ENCODE assay signal across 28 cellular contexts in genomic region chr7:122257056-122257455, GRCh38. TPM values are rescaled to one million over a fixed set of nuclear protein-coding genes. Genes with fewer than 3 reads are reported as not detected.
A peak's percentile ranks its signal among the peaks of the same experiment; 100 is the strongest.
DNase-seq lines count a peak whose midpoint lies in the region; ATAC-seq and TF ChIP-seq lines count a peak whose summit lies in the region.
"Had no signal": no experiment of that assay in that cellular context is flagged by ENCODE, and none has a peak within 500 bp of the region (broad histone marks: within the 10 kb centered on the region; RNA-seq: fewer than 3 reads in every experiment).

No MANE protein-coding gene starts in this region.

- H4K8ac ChIP-seq in trophoblast cell (ENCODE audit: low read depth, low read length), result no peak overlapping the region

- peaks cover 2% of the 10 kb centered on the region for H3K9me3 Mint-ChIP-seq in activated naive CD8-positive, alpha-beta T cell treated with anti-CD3 and anti-CD28 coated beads for 36 hours

- no peak overlapping the region for H3K18ac ChIP-seq in trophoblast cell (ENCODE audit: low read length)

- H3K27ac ChIP-seq in RWPE2 (ENCODE audit: poor library complexity, severe bottlenecking) (no peak overlapping the region), trophoblast cell (ENCODE audit: low read depth, low read length) (no peak overlapping the region), vagina (no peak overlapping the region)
- H3K27ac ChIP-seq: BLaER1 had no signal

- ATAC-seq in RWPE2 (ENCODE audit: low read depth), result peak; percentile 33; the same call in 1 of the 3 replicates
- ATAC-seq: GM12878 had no signal

- WGBS in trophoblast cell (ENCODE audit: extremely low coverage, insufficient coverage, insufficient read length), result no CpG with 5 or more reads among the region's 1 CpG

- H3K4me1 ChIP-seq in RWPE2 (ENCODE audit: insufficient read depth, poor library complexity, severe bottlenecking), result no peaks in the 10 kb centered on the region
- H3K4me1 ChIP-seq in trophoblast cell (ENCODE audit: control insufficient read depth in 1 of 2, insufficient read depth in 2 of 2, low read length in 2 of 2), result peaks cover 0 to 4% of the 10 kb centered on the region in 2 experiments
- H3K4me1 ChIP-seq in vagina, result no peaks in the 10 kb centered on the region
- H3K4me1 ChIP-seq: BE2C, BLaER1 had no signal

- H3K4me3 ChIP-seq in RWPE2 (ENCODE audit: severe bottlenecking), result no peak overlapping the region
- no peak overlapping the region for H3K4me3 ChIP-seq in epithelial cell of esophagus (ENCODE audit: low read length)
- no peak overlapping the region for H3K4me3 ChIP-seq in trophoblast cell (ENCODE audit: low read depth, low read length)
- H3K4me3 ChIP-seq in vagina, result no peak overlapping the region
- H3K4me3 ChIP-seq: BLaER1, GM12878 had no signal

- no peak overlapping the region for H3K27ac Mint-ChIP-seq in activated naive CD8-positive, alpha-beta T cell treated with anti-CD3 and anti-CD28 coated beads for 36 hours
- H3K27ac Mint-ChIP-seq: CD14-positive monocyte; CD4-positive, alpha-beta memory T cell; CD4-positive, CD25-positive, alpha-beta regulatory T cell; CD8-positive, alpha-beta memory T cell had no signal

- H3K23ac ChIP-seq in trophoblast cell (ENCODE audit: low read length), result no peak overlapping the region

- no peaks in the 10 kb centered on the region for H3K36me3 Mint-ChIP-seq in activated naive CD8-positive, alpha-beta T cell treated with anti-CD3 and anti-CD28 coated beads for 36 hours
- H3K36me3 Mint-ChIP-seq: CD14-positive monocyte; CD4-positive, alpha-beta memory T cell; CD4-positive, CD25-positive, alpha-beta regulatory T cell; CD8-positive, alpha-beta memory T cell had no signal

- no peak overlapping the region for H3K14ac ChIP-seq in trophoblast cell (ENCODE audit: low read length)

- no peaks in the 10 kb centered on the region for H3K79me2 ChIP-seq in trophoblast cell (ENCODE audit: control insufficient read depth, insufficient read depth, low read length, poor library complexity)

- H3K36me3 ChIP-seq in RWPE2 (ENCODE audit: low read depth) (no peaks in the 10 kb centered on the region), trophoblast cell (ENCODE audit: control insufficient read depth in 1 of 2, insufficient read depth in 2 of 2, low read length in 2 of 2) (no peaks in the 10 kb centered on the region), vagina (no peaks in the 10 kb centered on the region)
- H3K36me3 ChIP-seq: BE2C, BLaER1 had no signal

- H2AK5ac ChIP-seq in trophoblast cell (ENCODE audit: low read length), result no peak overlapping the region

- intact Hi-C loops in vagina (cut with DNase I), result no loop called here

- H3K4me2 ChIP-seq in trophoblast cell (ENCODE audit: low read length), result no peak overlapping the region
- H3K4me2 ChIP-seq: BLaER1 had no signal

- H3K9me3 ChIP-seq in RWPE2 (ENCODE audit: severe bottlenecking) (no peaks in the 10 kb centered on the region), trophoblast cell (ENCODE audit: insufficient read depth, low read depth, low read length) (no peaks in the 10 kb centered on the region), vagina (no peaks in the 10 kb centered on the region)
- H3K9me3 ChIP-seq: BE2C, BLaER1 had no signal

- no peak for TF ChIP-seq CTCF in RWPE2 (IDR thresholded peaks at IDR 0.05; ENCODE audit: poor library complexity, severe bottlenecking)
- TF ChIP-seq CTCF in epithelial cell of esophagus (IDR thresholded peaks at IDR 0.05; ENCODE audit: insufficient read depth, low read depth, low read length, missing control alignments), result no peak
- TF ChIP-seq CTCF in vagina (IDR thresholded peaks at IDR 0.05), result no peak

- H4K91ac ChIP-seq in trophoblast cell (ENCODE audit: low read depth, low read length), result no peak overlapping the region

- TF ChIP-seq POLR2A in vagina (IDR thresholded peaks at IDR 0.05), result no peak

- no peak overlapping the region for H2BK5ac ChIP-seq in trophoblast cell (ENCODE audit: low read depth, low read length, poor library complexity)

- H3K27me3 ChIP-seq in RWPE2 (ENCODE audit: insufficient read depth, poor library complexity, severe bottlenecking) (no peaks in the 10 kb centered on the region), trophoblast cell (ENCODE audit: insufficient read depth, low read length) (no peaks in the 10 kb centered on the region), vagina (no peaks in the 10 kb centered on the region)
- H3K27me3 ChIP-seq: BE2C, BLaER1 had no signal

- no peaks in the 10 kb centered on the region for H3K79me1 ChIP-seq in trophoblast cell (ENCODE audit: low read length)

- no peak overlapping the region for H3K4me3 Mint-ChIP-seq in activated naive CD8-positive, alpha-beta T cell treated with anti-CD3 and anti-CD28 coated beads for 36 hours
- H3K4me3 Mint-ChIP-seq: CD14-positive monocyte; CD4-positive, alpha-beta memory T cell; CD4-positive, CD25-positive, alpha-beta regulatory T cell; CD8-positive, alpha-beta memory T cell had no signal

- no peak overlapping the region for H2AFZ ChIP-seq in trophoblast cell (ENCODE audit: insufficient read depth, low read length, poor library complexity)

- no peak overlapping the region for H2BK120ac ChIP-seq in trophoblast cell (ENCODE audit: insufficient read depth, low read length, poor library complexity)

- no peak overlapping the region for H4K12ac ChIP-seq in trophoblast cell (ENCODE audit: low read depth, low read length)

- H2BK12ac ChIP-seq in trophoblast cell (ENCODE audit: low read length), result no peak overlapping the region

- peak; percentile 65 for DNase-seq in NCI-H226
- DNase-seq in RWPE2 (ENCODE audit: low spot score), result no peak
- peak; percentile 30 for DNase-seq in epithelial cell of esophagus (ENCODE audit: low read depth)
- peak; percentile 94 to 98 for DNase-seq in trophoblast cell
- no peak for DNase-seq in activated naive CD8-positive, alpha-beta T cell treated with anti-CD3 and anti-CD28 coated beads for 36 hours
- DNase-seq in vagina (ENCODE audit: extremely low spot score in 2 of 2), result no peak
- no peak for DNase-seq in activated CD4-positive, alpha-beta T cell treated with anti-CD3 and anti-CD28 coated beads, Interleukin-2, amount 50 U/mL, for 1 hour
- no peak for DNase-seq in HuH-7.5 (ENCODE audit: low spot score)
- DNase-seq: 8988T; ACHN; BE2C; C1 segment of cervical spinal cord; CD4-positive, alpha-beta memory T cell; CD4-positive, CD25-positive, alpha-beta regulatory T cell; CD8-positive, alpha-beta memory T cell; COR-L47; DMS 273 treated with DMSO at 0.1 percent for 48 hours; DMS153; DMS53; DMS79; DND-41; EL; GDM1 had no signal

- H3K27me3 Mint-ChIP-seq in activated naive CD8-positive, alpha-beta T cell treated with anti-CD3 and anti-CD28 coated beads for 36 hours, result peaks cover 8% of the 10 kb centered on the region
- H3K27me3 Mint-ChIP-seq: CD4-positive, CD25-positive, alpha-beta regulatory T cell; CD8-positive, alpha-beta memory T cell had no signal

- H3K4me1 Mint-ChIP-seq in activated naive CD8-positive, alpha-beta T cell treated with anti-CD3 and anti-CD28 coated beads for 36 hours, result no peaks in the 10 kb centered on the region
- H3K4me1 Mint-ChIP-seq: CD14-positive monocyte; CD4-positive, alpha-beta memory T cell; CD4-positive, CD25-positive, alpha-beta regulatory T cell; CD8-positive, alpha-beta memory T cell had no signal

- no peak overlapping the region for H3K4ac ChIP-seq in trophoblast cell (ENCODE audit: low read depth, low read length)

- H3K9ac ChIP-seq in trophoblast cell (ENCODE audit: low read length), result no peak overlapping the region
- H3K9ac ChIP-seq: BLaER1 had no signal

RNA-seq across cellular contexts. Expression of gene FEZF1, which starts 47.5 kb away (rescaled TPM):
- 0.06 TPM in 1 of 2 replicates, not detected in the other for polyA plus RNA-seq in trophoblast cell (2013)
- not detected for total RNA-seq in activated naive CD8-positive, alpha-beta T cell treated with anti-CD3 and anti-CD28 coated beads for 36 hours
- not detected for total RNA-seq in vagina
- total RNA-seq: CD4-positive, alpha-beta memory T cell; CD4-positive, CD25-positive, alpha-beta regulatory T cell; CD8-positive, alpha-beta memory T cell; G401; GM12878 had no signal
- polyA plus RNA-seq: AG04450; CD14-positive monocyte; CD4-positive, alpha-beta memory T cell; CD4-positive, CD25-positive, alpha-beta regulatory T cell; CD8-positive, alpha-beta memory T cell; GM12878 had no signal

Comparison
In these comparisons a context has a peak if more than half of its experiments do, and no peak if none do; other contexts are left out.
1. DNase-seq: peak in NCI-H226 (single experiment), epithelial cell of esophagus (single experiment) and trophoblast cell (2 of 2); none in RWPE2 (single experiment), activated naive CD8-positive, alpha-beta T cell treated with anti-CD3 and anti-CD28 coated beads for 36 hours (single experiment), vagina (0 of 2), activated CD4-positive, alpha-beta T cell treated with anti-CD3 and anti-CD28 coated beads, Interleukin-2, amount 50 U/mL, for 1 hour (single experiment) and HuH-7.5 (single experiment).